8 cellular contexts compared by ENCODE assay signal in the genomic region with DNA sequence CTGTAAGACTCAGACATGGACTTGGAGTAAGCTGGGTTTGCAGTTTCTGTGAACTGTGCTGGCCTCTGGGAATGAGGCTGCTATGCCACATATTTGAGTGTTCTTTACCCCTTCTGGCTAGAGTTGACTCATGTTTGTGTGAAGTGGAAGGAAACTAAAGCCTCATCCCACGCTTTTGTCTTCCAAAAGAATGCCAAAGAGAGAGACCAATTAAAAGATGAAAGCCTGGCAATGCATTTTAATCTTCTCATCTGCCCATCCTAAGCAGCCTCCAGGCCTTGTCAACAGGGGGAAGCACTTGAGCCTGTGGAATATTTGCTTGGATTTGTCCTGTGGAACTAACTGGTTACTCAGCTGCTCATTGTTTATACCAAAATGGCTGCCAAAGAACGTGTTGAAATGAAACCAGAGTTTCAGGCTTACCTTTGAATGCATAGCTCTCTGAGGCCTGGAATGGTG. TPM values are rescaled to one million over a fixed set of nuclear protein-coding genes. Genes with fewer than 3 reads are reported as not detected.
DNase-seq lines count a peak whose midpoint lies in the region; ATAC-seq and TF ChIP-seq lines count a peak whose summit lies in the region.

No MANE protein-coding gene starts in this region.

- H3K9me3 ChIP-seq in HUES6 (ENCODE audit: control insufficient read depth, insufficient read depth, low read depth, low read length), result no peaks in the 10 kb centered on the region

- in situ Hi-C loops in brain microvascular endothelial cell (cut with HindIII; ENCODE audit: low pct_ligation_motif_present, low sequenced_read_pairs), result no loop called here

- ATAC-seq in HG03095 (IDR thresholded peaks at IDR 0.05; ENCODE audit: unreplicated experiment), result no peak
- ATAC-seq in effector memory CD8-positive, alpha-beta T cell (replicated peaks), result no peak

- H3K27ac ChIP-seq in HUES6 (ENCODE audit: low read depth, low read length) (peak overlapping the region; percentile 57; the same call in 1 of the 2 replicates), brain microvascular endothelial cell (peak overlapping the region; percentile 60)

- H3K4me3 Mint-ChIP-seq in mesothelial cell of epicardium, result no peak overlapping the region
- H3K4me3 Mint-ChIP-seq in Calu3 (ENCODE audit: low read depth, unreplicated experiment), result no peak overlapping the region
- no peak overlapping the region for H3K4me3 Mint-ChIP-seq in effector memory CD8-positive, alpha-beta T cell

- peak overlapping the region; percentile 6 for H3K9ac ChIP-seq in HUES6 (ENCODE audit: low read length)

- DNase-seq in DMS53 treated with DMSO at 0.1 percent for 48 hours (lab: John Stamatoyannopoulos, UW; ENCODE audit: unreplicated experiment) (peak; percentile 68), brain microvascular endothelial cell (peak; percentile 80), mesothelial cell of epicardium (ENCODE audit: low spot score in 2 of 2, unreplicated experiment in 2 of 2) (no peak), NCI-H2227 treated with DMSO at 0.1 percent for 48 hours (lab: John Stamatoyannopoulos, UW) (no peak), Calu3 (no peak)
- no peak for DNase-seq in effector memory CD8-positive, alpha-beta T cell

- peaks cover 16% of the 10 kb centered on the region for H3K9me3 Mint-ChIP-seq in mesothelial cell of epicardium
- H3K9me3 Mint-ChIP-seq in Calu3 (ENCODE audit: low read depth, unreplicated experiment), result no peaks in the 10 kb centered on the region
- H3K9me3 Mint-ChIP-seq in effector memory CD8-positive, alpha-beta T cell, result no peaks in the 10 kb centered on the region

- peaks cover 21% of the 10 kb centered on the region for H3K4me1 Mint-ChIP-seq in mesothelial cell of epicardium
- H3K4me1 Mint-ChIP-seq in Calu3 (ENCODE audit: low read depth, unreplicated experiment), result no peaks in the 10 kb centered on the region
- H3K4me1 Mint-ChIP-seq in effector memory CD8-positive, alpha-beta T cell (ENCODE audit: low read depth in 2 of 2), result no peaks in the 10 kb centered on the region

- intact Hi-C loops in Calu3 (cut with micrococcal nuclease; ENCODE audit: unreplicated experiment), result loop anchor here (5.0 to 10.0 kb wide), 2 partner anchors 330 to 1217 kb away; no protein-coding TSS in a partner anchor

- no peaks in the 10 kb centered on the region for H3K36me3 ChIP-seq in HUES6 (ENCODE audit: control insufficient read depth, insufficient read depth, low read length)
- H3K36me3 ChIP-seq in brain microvascular endothelial cell (replicated peaks), result peaks cover 3% of the 10 kb centered on the region

- TF ChIP-seq CTCF in brain microvascular endothelial cell (IDR thresholded peaks at IDR 0.05; ENCODE audit: low read depth, low read length, missing control alignments) (peak; percentile 68), mesothelial cell of epicardium (IDR thresholded peaks at IDR 0.05; ENCODE audit: unreplicated experiment) (no peak), Calu3 (IDR thresholded peaks at IDR 0.05; ENCODE audit: unreplicated experiment) (no peak)

- no TSS peak for BruUV-seq in Calu3 (replicated peaks; lab: Mats Ljungman, UMichigan)

- H3K36me3 Mint-ChIP-seq in mesothelial cell of epicardium (peaks cover 12% of the 10 kb centered on the region), Calu3 (ENCODE audit: insufficient read depth, unreplicated experiment) (no peaks in the 10 kb centered on the region)
- H3K36me3 Mint-ChIP-seq in effector memory CD8-positive, alpha-beta T cell (ENCODE audit: insufficient read depth), result no peaks in the 10 kb centered on the region

- no peaks in the 10 kb centered on the region for H3K27me3 ChIP-seq in HUES6 (ENCODE audit: control insufficient read depth, insufficient read depth, low read length)
- no peaks in the 10 kb centered on the region for H3K27me3 ChIP-seq in brain microvascular endothelial cell (replicated peaks)

- H3K27ac Mint-ChIP-seq in mesothelial cell of epicardium (peak overlapping the region; percentile 79), Calu3 (ENCODE audit: unreplicated experiment) (no peak overlapping the region)
- H3K27ac Mint-ChIP-seq in effector memory CD8-positive, alpha-beta T cell, result no peak overlapping the region

- CTCF ChIA-PET in Calu3 (lab: Charles Lee), result no interaction called here

- H3K4me3 ChIP-seq in HUES6 (ENCODE audit: low read depth, low read length) (peak overlapping the region; percentile 1; the same call in 1 of the 2 replicates), brain microvascular endothelial cell (ENCODE audit: low read depth, low read length) (no peak overlapping the region)

- no peaks in the 10 kb centered on the region for H3K27me3 Mint-ChIP-seq in mesothelial cell of epicardium (ENCODE audit: low read depth)
- no peaks in the 10 kb centered on the region for H3K27me3 Mint-ChIP-seq in Calu3 (ENCODE audit: unreplicated experiment)
- H3K27me3 Mint-ChIP-seq in effector memory CD8-positive, alpha-beta T cell, result no peaks in the 10 kb centered on the region

- peaks cover 19% of the 10 kb centered on the region for H3K4me1 ChIP-seq in HUES6 (ENCODE audit: control insufficient read depth, insufficient read depth, low read length)

RNA-seq across cellular contexts. Expression of gene LMO7, which starts 49.1 kb away (rescaled TPM):
- total RNA-seq in mesothelial cell of epicardium, result 52.5 to 60.8 TPM (median 53.8 TPM) in 3 replicates
- total RNA-seq in Calu3 (2022), result 105 and 117 TPM in 2 replicates

Comparison
In these comparisons a context has a peak if more than half of its experiments do, and no peak if none do; other contexts are left out.
1. DNase-seq: peak in DMS53 treated with DMSO at 0.1 percent for 48 hours (single experiment) and brain microvascular endothelial cell (single experiment); none in mesothelial cell of epicardium (0 of 2), NCI-H2227 treated with DMSO at 0.1 percent for 48 hours (single experiment), Calu3 (single experiment) and effector memory CD8-positive, alpha-beta T cell (0 of 3).